ENCODE assay signal across 8 cellular contexts in the genomic region with DNA sequence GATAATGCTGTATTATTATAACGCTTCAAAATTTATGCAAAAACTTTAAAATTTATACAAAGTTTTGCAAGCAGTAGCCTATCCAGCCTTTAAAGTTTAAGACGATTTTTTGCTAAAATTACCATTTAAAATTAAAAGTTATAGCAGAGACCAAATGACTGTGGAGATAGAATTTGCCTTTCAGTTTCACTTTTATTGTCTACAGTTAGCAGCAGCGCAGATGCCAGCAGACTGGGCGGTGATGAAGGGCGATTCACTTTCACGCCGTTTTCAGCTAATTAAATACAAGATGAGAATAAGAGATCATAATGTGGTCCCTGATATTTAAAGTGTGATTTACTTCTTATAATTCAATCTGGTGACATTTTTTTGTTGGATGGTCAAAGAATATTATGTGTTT.
A peak's percentile ranks its signal among the peaks of the same experiment; 100 is the strongest.
DNase-seq lines count a peak whose midpoint lies in the region; ATAC-seq and TF ChIP-seq lines count a peak whose summit lies in the region.

No MANE protein-coding gene starts in this region.

- peak overlapping the region; percentile 51 for H3K4me3 Mint-ChIP-seq in activated CD8-positive, alpha-beta memory T cell treated with anti-CD3 and anti-CD28 coated beads, Interleukin-2, amount 10 ng/mL, durations not matched to agents 7 days and 5 days

- no peak for DNase-seq in activated CD8-positive, alpha-beta memory T cell treated with anti-CD3 and anti-CD28 coated beads, Interleukin-2, amount 10 ng/mL, durations not matched to agents 7 days and 5 days
- no peak for DNase-seq in activated CD8-positive, alpha-beta memory T cell treated with anti-CD3 and anti-CD28 coated beads for 24 hours
- DNase-seq in UCSD-AML1 (lab: John Stamatoyannopoulos, UW; ENCODE audit: unreplicated experiment) (peak; percentile 7), psoas muscle (no peak), ureter (ENCODE audit: low spot score) (no peak), left ventricle myocardium superior (no peak), NCI-H446 treated with DMSO at 0.1 percent for 48 hours (lab: John Stamatoyannopoulos, UW) (no peak)

- H3K4me1 ChIP-seq in psoas muscle, result no peaks in the 10 kb centered on the region

- TF ChIP-seq CTCF in psoas muscle (IDR thresholded peaks at IDR 0.05), result no peak

- no peaks in the 10 kb centered on the region for H3K36me3 Mint-ChIP-seq in activated CD8-positive, alpha-beta memory T cell treated with anti-CD3 and anti-CD28 coated beads, Interleukin-2, amount 10 ng/mL, durations not matched to agents 7 days and 5 days

- H3K36me3 ChIP-seq in psoas muscle (ENCODE audit: insufficient read depth in 1 of 2, low read depth in 1 of 2), result no peaks in the 10 kb centered on the region

- peaks cover 5% of the 10 kb centered on the region for H3K9me3 Mint-ChIP-seq in activated CD8-positive, alpha-beta memory T cell treated with anti-CD3 and anti-CD28 coated beads, Interleukin-2, amount 10 ng/mL, durations not matched to agents 7 days and 5 days (ENCODE audit: low read depth)

- no peaks in the 10 kb centered on the region for H3K9me3 ChIP-seq in psoas muscle

- H3K27me3 ChIP-seq in psoas muscle (ENCODE audit: insufficient read depth in 3 of 3, low read length in 2 of 3), result no peaks in the 10 kb centered on the region

- intact Hi-C loops in psoas muscle (cut with DNase I), result no loop called here
- intact Hi-C loops in left ventricle myocardium superior (cut with micrococcal nuclease), result no loop called here

- 22 to 23% (median 23%) methylated on average over 7 of the region's 7 CpGs for WGBS in psoas muscle, 3 donors

- CTCF ChIA-PET in activated CD8-positive, alpha-beta memory T cell treated with anti-CD3 and anti-CD28 coated beads, Interleukin-2, amount 10 ng/mL, durations not matched to agents 7 days and 5 days (lab: Charles Lee), result no interaction called here

- no peaks in the 10 kb centered on the region for H3K27me3 Mint-ChIP-seq in activated CD8-positive, alpha-beta memory T cell treated with anti-CD3 and anti-CD28 coated beads, Interleukin-2, amount 10 ng/mL, durations not matched to agents 7 days and 5 days

- H3K4me3 ChIP-seq in psoas muscle, result peak overlapping the region; percentile 41

- H3K4me1 Mint-ChIP-seq in activated CD8-positive, alpha-beta memory T cell treated with anti-CD3 and anti-CD28 coated beads, Interleukin-2, amount 10 ng/mL, durations not matched to agents 7 days and 5 days, result no peaks in the 10 kb centered on the region

- ATAC-seq in activated CD8-positive, alpha-beta memory T cell treated with anti-CD3 and anti-CD28 coated beads, Interleukin-2, amount 10 ng/mL, durations not matched to agents 7 days and 5 days, result peak; percentile 57
- ATAC-seq in HG03064 (IDR thresholded peaks at IDR 0.05; ENCODE audit: low read depth, unreplicated experiment), result peak; percentile 96
- ATAC-seq in psoas muscle, result no peak
- no peak for ATAC-seq in left ventricle myocardium superior

- H3K27ac Mint-ChIP-seq in activated CD8-positive, alpha-beta memory T cell treated with anti-CD3 and anti-CD28 coated beads, Interleukin-2, amount 10 ng/mL, durations not matched to agents 7 days and 5 days, result no peak overlapping the region

- H3K27ac ChIP-seq in psoas muscle, result no peak overlapping the region

Comparison
In these comparisons a context has a peak if more than half of its experiments do, and no peak if none do; other contexts are left out.
1. ATAC-seq: peak in activated CD8-positive, alpha-beta memory T cell treated with anti-CD3 and anti-CD28 coated beads, Interleukin-2, amount 10 ng/mL, durations not matched to agents 7 days and 5 days (single experiment) and HG03064 (single experiment); none in psoas muscle (0 of 4) and left ventricle myocardium superior (single experiment).